ENCODE assay signal across 1 cellular context in genomic region chr19:49515767-49516166, GRCh38.
TF ChIP-seq lines count a peak whose summit lies in the region.

No MANE protein-coding gene starts in this region.

TF ChIP-seq in K562, 482 proteins besides CTCF, POLR2A, EP300 and RAD21:
- TF ChIP-seq ZNF282 (CRISPR knock-in tag; IDR thresholded peaks at IDR 0.05) (no peak), SPI1 (IDR thresholded peaks at IDR 0.05; ENCODE audit: borderline replicate concordance, low read depth, low read length) (peak; percentile 53; the same call in 1 of the 2 replicates), ZBTB1 (CRISPR knock-in tag; IDR thresholded peaks at IDR 0.05; ENCODE audit: borderline replicate concordance, low read depth) (no peak), MCM3 (IDR thresholded peaks at IDR 0.05) (no peak), CBFA2T2 (conservative IDR thresholded peaks at IDR 0.05) (no peak), KDM1A (IDR thresholded peaks at IDR 0.05) (no peak), SMAD2 (IDR thresholded peaks at IDR 0.05; ENCODE audit: low read depth, low read length) (no peak)
